Comparison of ENCODE assay signal across 8 cellular contexts in the genomic region with DNA sequence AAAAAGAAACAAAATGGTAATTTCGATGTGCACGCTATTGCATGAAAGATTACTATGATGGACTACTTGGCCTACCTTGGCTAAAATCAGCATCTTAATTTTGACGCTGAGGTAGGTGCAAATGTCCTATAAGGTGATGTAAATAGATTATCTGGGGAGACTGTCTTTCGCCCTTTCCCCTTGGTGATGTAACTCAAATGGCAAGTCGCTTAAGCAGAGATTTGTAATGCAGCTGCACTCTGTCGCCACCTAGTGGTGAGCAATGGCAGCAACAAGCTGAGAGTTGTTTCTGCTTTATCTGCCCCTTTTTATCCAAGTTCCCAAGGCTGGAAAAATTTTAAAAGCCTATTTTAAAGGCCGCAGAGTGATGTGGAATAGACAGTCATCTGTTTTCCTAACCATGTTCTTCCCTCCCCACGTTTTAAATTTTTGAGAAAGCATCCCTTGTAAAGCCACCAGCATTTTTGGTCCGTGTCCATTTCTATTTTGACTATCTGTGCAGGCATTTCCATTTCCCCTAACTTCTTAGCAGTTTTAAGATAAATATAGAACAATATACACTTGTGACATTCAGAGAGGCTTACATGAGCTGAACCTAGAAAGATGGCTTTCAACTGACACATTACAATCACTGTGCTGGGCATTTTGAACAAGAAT.
DNase-seq lines count a peak whose midpoint lies in the region; ATAC-seq and TF ChIP-seq lines count a peak whose summit lies in the region.

No MANE protein-coding gene starts in this region.

- ATAC-seq in GM23338 (peak; percentile 67), gastrocnemius medialis (peak; percentile 74 to 86), GM18873 (IDR thresholded peaks at IDR 0.05; ENCODE audit: low FRiP score, unreplicated experiment) (no peak)

- intact Hi-C loops in gastrocnemius medialis (cut with DNase I; ENCODE audit: low total_unique reads) = loop anchor here (1.0 to 10.0 kb wide), 3 partner anchors 126 to 393 kb away; partner anchors contain the start of genes ANKRD37, CCDC110, CFAP97 and LRP2BP

- H3K4me3 ChIP-seq in DOHH2 (ENCODE audit: low read length) (no peak overlapping the region), GM23338 (no peak overlapping the region), NB4 (ENCODE audit: low read depth, low read length) (no peak overlapping the region), astrocyte of the cerebellum (ENCODE audit: low read depth, low read length) (no peak overlapping the region), gastrocnemius medialis (no peak overlapping the region)

- H3K4me3 Mint-ChIP-seq in GM23338 = no peak overlapping the region

- H3K4me1 ChIP-seq in DOHH2 (ENCODE audit: control insufficient read depth, low read length) = no peaks in the 10 kb centered on the region
- no peaks in the 10 kb centered on the region for H3K4me1 ChIP-seq in GM23338 (ENCODE audit: insufficient read depth)
- H3K4me1 ChIP-seq in gastrocnemius medialis = peaks cover 4 to 11% of the 10 kb centered on the region in 2 donors

- H3K27ac ChIP-seq in DOHH2 (ENCODE audit: low read depth, low read length) (no peak overlapping the region), GM23338 (ENCODE audit: low read depth) (no peak overlapping the region), gastrocnemius medialis (peak overlapping the region in 3 of 4 donors; percentile 47 to 59 (median 49))

- in situ Hi-C loops in astrocyte of the cerebellum (cut with HindIII; ENCODE audit: low sequenced_read_pairs) = no loop called here
- in situ Hi-C loops in gastrocnemius medialis (cut with MboI; ENCODE audit: low sequenced_read_pairs in 4 of 4) = loop anchor here in 2 of 4 donors (10.0 to 25.0 kb wide), 2 partner anchors 123 to 785 kb away; partner anchors contain the start of gene CCDC110 (in 1 of the 2)

- H3K4me1 Mint-ChIP-seq in GM23338 = peaks cover 18% of the 10 kb centered on the region

- H3K4me2 ChIP-seq in DOHH2 (ENCODE audit: low read length) = no peak overlapping the region
- H3K4me2 ChIP-seq in GM23338 = no peak overlapping the region

- H3F3A ChIP-seq in DOHH2 (ENCODE audit: control insufficient read depth, insufficient read depth) (no peaks in the 10 kb centered on the region), GM23338 (replicated peaks; ENCODE audit: low read depth) (no peaks in the 10 kb centered on the region)

- H3K79me2 ChIP-seq in DOHH2 (ENCODE audit: control insufficient read depth, low read length) = no peaks in the 10 kb centered on the region
- no peaks in the 10 kb centered on the region for H3K79me2 ChIP-seq in GM23338 (replicated peaks; ENCODE audit: insufficient read depth)

- DNase-seq in GM23338 (ENCODE audit: low spot score) (peak; percentile 80), NB4 (ENCODE audit: low read depth) (peak; percentile 75), T-helper 22 cell (ENCODE audit: low read depth) (peak; percentile 20), astrocyte of the cerebellum (ENCODE audit: low read depth) (peak; percentile 70), hepatic stellate cell (ENCODE audit: low spot score) (peak; percentile 56), gastrocnemius medialis (peak; percentile 52 to 69)

- H3K27ac Mint-ChIP-seq in GM23338 = peak overlapping the region; percentile 45; the same call in 1 of the 2 replicates

- no peaks in the 10 kb centered on the region for H3K9me2 ChIP-seq in DOHH2 (replicated peaks; ENCODE audit: control insufficient read depth, low read length)
- H3K9me2 ChIP-seq in GM23338 (ENCODE audit: insufficient read depth) = 0 out of 2 replicates have a peak, but pooled peaks cover 4% of the 10 kb centered on the region

- H4K20me1 ChIP-seq in DOHH2 (ENCODE audit: control insufficient read depth, insufficient read depth, low read depth, low read length) = no peaks in the 10 kb centered on the region
- no peaks in the 10 kb centered on the region for H4K20me1 ChIP-seq in GM23338 (replicated peaks; ENCODE audit: insufficient read depth)

- H3K27me3 Mint-ChIP-seq in GM23338 (ENCODE audit: insufficient read depth, low read depth, poor library complexity) = peaks cover 7% of the 10 kb centered on the region

- H3K9me3 Mint-ChIP-seq in GM23338 = no peaks in the 10 kb centered on the region

- TF ChIP-seq CTCF in DOHH2 (IDR thresholded peaks at IDR 0.05; ENCODE audit: low read depth, low read length, poor library complexity, severe bottlenecking) = peak; percentile 99
- TF ChIP-seq CTCF in GM23338 (conservative IDR thresholded peaks at IDR 0.05; ENCODE audit: low read depth in 2 of 2) = peak; percentile 98 to 100
- TF ChIP-seq CTCF in NB4 (IDR thresholded peaks at IDR 0.05; ENCODE audit: low read depth, low read length) = peak; percentile 96
- peak; percentile 100 for TF ChIP-seq CTCF in astrocyte of the cerebellum (IDR thresholded peaks at IDR 0.05; ENCODE audit: low read depth, low read length, missing control alignments)
- peak; percentile 95 to 100 (median 98) for TF ChIP-seq CTCF in gastrocnemius medialis (IDR thresholded peaks at IDR 0.05 in 4 of 5, conservative IDR thresholded peaks at IDR 0.05 in 1 of 5)

- no peaks in the 10 kb centered on the region for H3K9me3 ChIP-seq in DOHH2 (ENCODE audit: control insufficient read depth, insufficient read depth, low read length)
- H3K9me3 ChIP-seq in gastrocnemius medialis = no peaks in the 10 kb centered on the region

- H3K36me3 Mint-ChIP-seq in GM23338 (ENCODE audit: low read depth) = no peaks in the 10 kb centered on the region

- H3K36me3 ChIP-seq in DOHH2 (ENCODE audit: control insufficient read depth, low read length) (no peaks in the 10 kb centered on the region), GM23338 (ENCODE audit: insufficient read depth) (no peaks in the 10 kb centered on the region), gastrocnemius medialis (no peaks in the 10 kb centered on the region)

- H2AFZ ChIP-seq in GM23338 = no peak overlapping the region

- no peak for TF ChIP-seq POLR2A in NB4 (IDR thresholded peaks at IDR 0.05; ENCODE audit: extremely low read depth, insufficient read length)
- TF ChIP-seq POLR2A in gastrocnemius medialis (IDR thresholded peaks at IDR 0.05) = no peak

- H3K27me3 ChIP-seq in DOHH2 (ENCODE audit: control insufficient read depth, low read length) (0 out of 2 replicates have a peak, but pooled peaks cover 4% of the 10 kb centered on the region), GM23338 (ENCODE audit: insufficient read depth) (no peaks in the 10 kb centered on the region), gastrocnemius medialis (no peaks in the 10 kb centered on the region)

TF ChIP-seq in GM23338, 12 proteins besides CTCF, POLR2A, EP300 and RAD21 (continues in another document):
- 0 out of 2 replicates have a peak, but pooled peaks have one; percentile 5 for TF ChIP-seq CREB1 (CRISPR knock-in tag; IDR thresholded peaks at IDR 0.05; ENCODE audit: low read depth)
- no peak for TF ChIP-seq REST (IDR thresholded peaks at IDR 0.05; ENCODE audit: unreplicated experiment)
- no peak for TF ChIP-seq POLR2AphosphoS5 (IDR thresholded peaks at IDR 0.05; ENCODE audit: low read depth)
- TF ChIP-seq STAT1 (IDR thresholded peaks at IDR 0.05; ENCODE audit: unreplicated experiment) = no peak

Comparison
In these comparisons a context has a peak if more than half of its experiments do, and no peak if none do; other contexts are left out.
1. H3K27ac ChIP-seq: peak in gastrocnemius medialis (3 of 4); none in DOHH2 (single experiment) and GM23338 (single experiment).
2. DNase-seq: peak in every context shown above with its lines; median percentile 80 in GM23338; 75 in NB4; 70 in astrocyte of the cerebellum; 60 in gastrocnemius medialis; 56 in hepatic stellate cell; 20 in T-helper 22 cell.
3. Peak in every context shown above with its lines, with median percentiles within 50 percentile points of each other: CTCF ChIP-seq.